Comparison of ENCODE assay signal across 17 cellular contexts in genomic region chr1:191804311-191804710, GRCh38.
"Had no signal": no experiment of that assay in that cellular context is flagged by ENCODE, and none has a peak within 500 bp of the region (broad histone marks: within the 10 kb centered on the region; RNA-seq: fewer than 3 reads in every experiment).

No MANE protein-coding gene starts in this region.

- H3K9me3 ChIP-seq: SK-N-SH had no signal

- H3K9ac ChIP-seq: SK-N-SH had no signal

- DNase-seq: activated CD4-positive, alpha-beta T cell treated with anti-CD3 and anti-CD28 coated beads, Interleukin-2, amount 10 ng/mL, durations not matched to agents 24 days and 14 days; activated CD8-positive, alpha-beta T cell treated with anti-CD3 and anti-CD28 coated beads for 36 hours; activated naive CD4-positive, alpha-beta T cell treated with anti-CD3 and anti-CD28 coated beads for 36 hours; activated T-cell treated with anti-CD3 and anti-CD28 coated beads, Interleukin-2, amount 50 U/mL, for 4 hours; anterior cingulate cortex; central memory CD4-positive, alpha-beta T cell; dorsolateral prefrontal cortex; erythroblast; head of caudate nucleus; kidney; natural killer cell; occipital lobe; retina; SK-N-SH; stimulated activated naive CD8-positive, alpha-beta T cell treated with anti-CD3 and anti-CD28 coated beads, Interleukin-15, Interleukin-2, amounts not matched to agents 100 U/mL and 50 U/mL, for 24 hours; T1000; trophoblast cell had no signal

- H3K9me2 ChIP-seq: SK-N-SH had no signal

- H3K27me3 ChIP-seq: dorsolateral prefrontal cortex had no signal

- ATAC-seq: activated CD8-positive, alpha-beta T cell treated with anti-CD3 and anti-CD28 coated beads for 36 hours; activated T-cell treated with anti-CD3 and anti-CD28 coated beads, Interleukin-2, amount 50 U/mL, for 4 hours; natural killer cell; stimulated activated naive CD8-positive, alpha-beta T cell treated with anti-CD3 and anti-CD28 coated beads, Interleukin-15, Interleukin-2, amounts not matched to agents 100 U/mL and 50 U/mL, for 24 hours had no signal

- H3K27ac ChIP-seq: dorsolateral prefrontal cortex had no signal

- H3K4me3 ChIP-seq: dorsolateral prefrontal cortex had no signal

- H3K4me2 ChIP-seq: SK-N-SH had no signal
